8 cellular contexts compared by ENCODE assay signal in the genomic region with DNA sequence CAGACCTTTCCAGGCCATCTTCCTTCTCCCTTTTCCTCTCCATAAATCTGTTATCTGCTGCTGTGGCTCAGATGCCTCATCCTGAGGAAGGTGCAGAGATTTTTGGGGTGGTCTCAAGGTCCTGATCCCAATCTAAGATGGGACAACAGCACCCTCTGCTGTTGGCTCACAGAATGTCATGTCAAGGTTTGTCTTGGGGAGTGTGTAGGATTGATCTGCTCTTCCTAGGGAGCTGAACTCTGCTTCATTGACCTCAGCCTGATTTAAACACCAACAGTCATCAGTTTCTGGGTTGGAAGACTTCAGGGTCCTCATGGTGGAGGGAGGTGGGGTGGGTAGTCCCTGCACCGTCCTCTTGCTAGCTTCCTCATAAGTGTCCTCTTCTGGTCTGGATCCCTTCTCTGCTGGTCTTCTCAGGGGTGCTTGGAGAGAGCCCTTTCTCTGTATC.
DNase-seq lines count a peak whose midpoint lies in the region; ATAC-seq lines count a peak whose summit lies in the region.

No MANE protein-coding gene starts in this region.

- DNase-seq in stimulated activated naive CD4-positive, alpha-beta T cell (lab: John Stamatoyannopoulos, UW), result peak; percentile 37 to 74 (median 50)
- DNase-seq in stimulated activated naive CD4-positive, alpha-beta T cell treated with Interleukin-2 at 50 U/mL for 16 hours (lab: John Stamatoyannopoulos, UW), result no peak
- DNase-seq in NCI-H69 (lab: John Stamatoyannopoulos, UW), result peak; percentile 65
- DNase-seq in activated CD8-positive, alpha-beta memory T cell treated with anti-CD3 and anti-CD28 coated beads for 48 hours (ENCODE audit: low read depth in 2 of 3, low spot score in 2 of 3), result peak; percentile 38 to 54 (median 52)
- no peak for DNase-seq in epithelial cell of prostate (ENCODE audit: low read depth, low spot score)
- peak; percentile 65 for DNase-seq in myocyte (ENCODE audit: low read depth)
- peak; percentile 25 to 51 for DNase-seq in stimulated activated CD8-positive, alpha-beta memory T cell treated with anti-CD3 and anti-CD28 coated beads, Interleukin-7, amount 100 ng/mL, for 4 hours (ENCODE audit: low read depth in 2 of 2)

- ATAC-seq in HG02884 (IDR thresholded peaks at IDR 0.05; ENCODE audit: unreplicated experiment), result no peak

- peak overlapping the region; percentile 37 for H3K27ac ChIP-seq in epithelial cell of prostate

Comparison
In these comparisons a context has a peak if more than half of its experiments do, and no peak if none do; other contexts are left out.
1. DNase-seq: peak in stimulated activated naive CD4-positive, alpha-beta T cell (6 of 6), NCI-H69 (single experiment), activated CD8-positive, alpha-beta memory T cell treated with anti-CD3 and anti-CD28 coated beads for 48 hours (3 of 3), myocyte (single experiment) and stimulated activated CD8-positive, alpha-beta memory T cell treated with anti-CD3 and anti-CD28 coated beads, Interleukin-7, amount 100 ng/mL, for 4 hours (2 of 2); none in stimulated activated naive CD4-positive, alpha-beta T cell treated with Interleukin-2 at 50 U/mL for 16 hours (single experiment) and epithelial cell of prostate (single experiment).